Comparison of ENCODE assay signal across 35 cellular contexts in the genomic region with DNA sequence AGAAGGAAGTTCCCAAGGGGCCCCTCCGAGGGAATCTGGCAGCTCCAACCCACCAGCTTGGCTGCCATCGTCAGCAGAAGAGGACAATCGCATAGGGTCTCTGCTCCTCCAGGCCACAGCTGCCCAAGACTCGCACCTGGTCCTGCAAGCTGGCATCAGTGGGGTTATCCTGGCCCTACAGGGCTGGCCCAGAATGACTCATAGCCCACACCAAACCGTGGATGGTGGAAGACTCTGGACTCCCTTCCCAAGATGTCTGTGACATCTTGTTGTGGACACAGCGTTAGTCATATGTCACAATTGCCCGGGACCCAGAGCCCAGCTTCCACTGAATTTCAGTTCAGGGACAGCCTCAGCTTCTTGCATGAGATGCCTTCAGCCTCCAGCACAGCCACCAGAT.
"Had no signal": no experiment of that assay in that cellular context is flagged by ENCODE, and none has a peak within 500 bp of the region (broad histone marks: within the 10 kb centered on the region; RNA-seq: fewer than 3 reads in every experiment).

No MANE protein-coding gene starts in this region.

- H3K27ac ChIP-seq: adrenal gland, brain microvascular endothelial cell, coronary artery, dorsolateral prefrontal cortex, gastroesophageal sphincter, hepatocyte, left ventricle myocardium inferior, neutrophil, ovary, prostate gland, uterus, WERI-Rb-1 had no signal

- ATAC-seq: activated CD4-positive, CD25-positive, alpha-beta regulatory T cell treated with anti-CD3 and anti-CD28 coated beads, Interleukin-2, amount 50 U/mL, for 24 hours; gastroesophageal sphincter; mucosa of descending colon; sciatic nerve; stimulated activated memory B cell treated with anti-CD40 and anti-IgM and Interleukin-4, amounts not matched to agents 10 μg/mL and 1 μg/mL and 100 μg/mL, for 72 hours; stimulated activated naive CD8-positive, alpha-beta T cell treated with anti-CD3 and anti-CD28 coated beads, Interleukin-15, amount 100 ng/mL, for 72 hours had no signal

- H3K27me3 ChIP-seq: adrenal gland, brain microvascular endothelial cell, gastroesophageal sphincter, hepatocyte, neutrophil, ovary, uterus had no signal

- H3K9me3 ChIP-seq: adrenal gland, mucosa of descending colon, neutrophil, ovary, prostate gland, uterus had no signal

- H3K4me3 ChIP-seq: adrenal gland, coronary artery, dorsolateral prefrontal cortex, gastroesophageal sphincter, hepatocyte, left ventricle myocardium inferior, lung, mucosa of descending colon, ovary, prostate gland, smooth muscle cell, uterus had no signal

- H3K36me3 ChIP-seq: adrenal gland, brain microvascular endothelial cell, gastroesophageal sphincter, left ventricle myocardium inferior, neutrophil, ovary, prostate gland, uterus, WERI-Rb-1 had no signal

- DNase-seq: activated CD4-positive, alpha-beta T cell treated with anti-CD3 and anti-CD28 coated beads for 48 hours; activated CD4-positive, alpha-beta T cell treated with anti-CD3 and anti-CD28 coated beads, Interleukin-2, amount 50 U/mL, for 48 hours; activated CD8-positive, alpha-beta memory T cell treated with anti-CD3 and anti-CD28 coated beads, Interleukin-2, amount 50 U/mL, for 4 hours; activated effector memory CD4-positive, alpha-beta T cell treated with anti-CD3 and anti-CD28 coated beads, Interleukin-2, amount 50 U/mL, for 16 hours; activated naive CD4-positive, alpha-beta T cell treated with anti-CD3 and anti-CD28 coated beads for 36 hours; activated naive CD8-positive, alpha-beta T cell treated with anti-CD3 and anti-CD28 coated beads for 36 hours; activated T-cell treated with anti-CD3 and anti-CD28 coated beads, Interleukin-2, amount 50 U/mL, for 1 hour; adrenal gland; brain microvascular endothelial cell; dorsolateral prefrontal cortex; effector memory CD4-positive, alpha-beta T cell; erythroblast; islet precursor cell; left ventricle myocardium inferior; mesendoderm; mucosa of descending colon; ovary; retina; stimulated activated CD4-positive, alpha-beta T cell treated with anti-CD3 and anti-CD28 coated beads, Interleukin-1b, Interleukin-23, amount 100 ng/mL, for 48 hours; stimulated activated CD4-positive, alpha-beta T cell treated with anti-CD3 and anti-CD28 coated beads, Interleukin-4, amount 100 ng/mL, for 4 hours; stimulated activated CD8-positive, alpha-beta memory T cell treated with anti-CD3 and anti-CD28 coated beads, Interleukin-4, amount 100 ng/mL, for 48 hours; stimulated activated naive CD8-positive, alpha-beta T cell treated with anti-CD3 and anti-CD28 coated beads, Interleukin-15, amount 100 ng/mL, for 72 hours; substantia nigra; uterus; WERI-Rb-1 had no signal

- H3K4me1 ChIP-seq: adrenal gland, left ventricle myocardium inferior, prostate gland, uterus had no signal

- H3K79me2 ChIP-seq: hepatocyte had no signal

- H3K4me2 ChIP-seq: hepatocyte, smooth muscle cell had no signal

- H2AFZ ChIP-seq: hepatocyte had no signal
